In the genomic region with DNA sequence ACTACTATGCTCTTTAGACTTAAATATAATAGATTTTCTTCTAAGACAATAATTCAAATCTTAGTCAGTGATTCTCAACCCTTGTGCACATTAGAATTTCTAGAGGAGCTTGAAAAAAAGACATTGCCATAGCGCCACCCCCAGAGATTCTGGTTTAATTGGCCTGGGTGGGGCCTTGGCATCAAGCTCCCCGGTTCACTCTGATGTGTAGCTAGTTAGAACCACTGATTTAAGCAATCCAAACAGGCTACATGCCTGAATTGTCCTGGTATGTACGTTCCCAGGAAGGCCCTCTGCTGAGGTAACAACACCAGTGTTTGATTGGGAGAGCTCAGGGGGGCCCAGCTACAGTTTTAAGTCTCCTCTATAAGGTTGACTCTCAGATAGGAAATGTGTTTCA, we compare ENCODE assay signal across 10 cellular contexts. TPM values are rescaled to one million over a fixed set of nuclear protein-coding genes. Genes with fewer than 3 reads are reported as not detected.
A peak's percentile ranks its signal among the peaks of the same experiment; 100 is the strongest.
DNase-seq lines count a peak whose midpoint lies in the region; ATAC-seq and TF ChIP-seq lines count a peak whose summit lies in the region.
"Had no signal": no experiment of that assay in that cellular context is flagged by ENCODE, and none has a peak within 500 bp of the region (broad histone marks: within the 10 kb centered on the region; RNA-seq: fewer than 3 reads in every experiment).

No MANE protein-coding gene starts in this region.

- peak overlapping the region; percentile 97 for H3K27ac Mint-ChIP-seq in stimulated activated memory B cell treated with anti-CD40 and anti-IgM and Interleukin-4, amounts not matched to agents 10 μg/mL and 1 μg/mL and 100 μg/mL, for 72 hours

- no peaks in the 10 kb centered on the region for H3K27me3 ChIP-seq in testis

- H3K4me1 Mint-ChIP-seq in stimulated activated memory B cell treated with anti-CD40 and anti-IgM and Interleukin-4, amounts not matched to agents 10 μg/mL and 1 μg/mL and 100 μg/mL, for 72 hours, result peaks cover 31% of the 10 kb centered on the region

- peak overlapping the region; percentile 89 for H2AFZ ChIP-seq in OCI-LY7 (ENCODE audit: low read length)

- no TSS peak for BruUV-seq in OCI-LY7 (replicated peaks; lab: Mats Ljungman, UMichigan)

- H3K9me3 Mint-ChIP-seq in stimulated activated memory B cell treated with anti-CD40 and anti-IgM and Interleukin-4, amounts not matched to agents 10 μg/mL and 1 μg/mL and 100 μg/mL, for 72 hours, result no peaks in the 10 kb centered on the region
- H3K9me3 Mint-ChIP-seq: activated naive CD8-positive, alpha-beta T cell treated with anti-CD3 and anti-CD28 coated beads, Interleukin-2, amount 50 U/mL, for 24 hours had no signal

- H3K4me1 ChIP-seq in OCI-LY7 (ENCODE audit: insufficient read depth, low read length, poor library complexity, severe bottlenecking) (peaks cover 35% of the 10 kb centered on the region), testis (no peaks in the 10 kb centered on the region)

- H3K4me2 ChIP-seq in OCI-LY7 (ENCODE audit: low read length), result peak overlapping the region; percentile 72

- H3K4me3 ChIP-seq in OCI-LY7 (ENCODE audit: low read depth, low read length, poor library complexity, severe bottlenecking) (peak overlapping the region; percentile 73), fibroblast of pulmonary artery (replicated peaks; ENCODE audit: low read depth, low read length) (no peak overlapping the region), testis (no peak overlapping the region)

- H3K9me2 ChIP-seq in OCI-LY7 (ENCODE audit: insufficient read depth, low read length), result no peaks in the 10 kb centered on the region

- WGBS in testis, 2 donors, result 68 to 71% methylated on average over 3 of the region's 3 CpGs

- H3K27me3 Mint-ChIP-seq in stimulated activated memory B cell treated with anti-CD40 and anti-IgM and Interleukin-4, amounts not matched to agents 10 μg/mL and 1 μg/mL and 100 μg/mL, for 72 hours, result no peaks in the 10 kb centered on the region

- DNase-seq in OCI-LY7 (ENCODE audit: low spot score) (peak; percentile 44), fibroblast of pulmonary artery (ENCODE audit: low read depth) (peak; percentile 17), NCI-H146 (lab: John Stamatoyannopoulos, UW) (no peak), testis (no peak)
- DNase-seq in activated effector memory CD4-positive, alpha-beta T cell treated with Interleukin-2 at 50 U/mL for 16 hours, result no peak
- DNase-seq: activated naive CD8-positive, alpha-beta T cell treated with anti-CD3 and anti-CD28 coated beads, Interleukin-2, amount 50 U/mL, for 24 hours; EL had no signal

- intact Hi-C loops in OCI-LY7 (cut with micrococcal nuclease; ENCODE audit: unreplicated experiment) (loop anchor here (5.0 to 10.0 kb wide), 3 partner anchors 361 to 861 kb away; a partner anchor contains a TSS), testis (cut with DNase I; ENCODE audit: low total_unique reads) (no loop called here)

- no peaks in the 10 kb centered on the region; the same call in 1 of the 2 replicates for H3K36me3 ChIP-seq in OCI-LY7 (ENCODE audit: insufficient read depth, low read length)
- no peaks in the 10 kb centered on the region for H3K36me3 ChIP-seq in testis (ENCODE audit: low read depth, missing control alignments)

- H3K36me3 Mint-ChIP-seq in stimulated activated memory B cell treated with anti-CD40 and anti-IgM and Interleukin-4, amounts not matched to agents 10 μg/mL and 1 μg/mL and 100 μg/mL, for 72 hours, result no peaks in the 10 kb centered on the region

- POLR2A ChIA-PET in OCI-LY7 (lab: Charles Lee), result interaction anchor here (0.5 to 6.7 kb wide), 13 partner anchors 8 to 720 kb away, joined by 3 to 140 read pairs (median 5); a partner anchor contains a TSS

- H3K27ac ChIP-seq in OCI-LY7 (ENCODE audit: low read depth, low read length, poor library complexity, severe bottlenecking) (peak overlapping the region; percentile 38), testis (no peak overlapping the region)

- H3K4me3 Mint-ChIP-seq in stimulated activated memory B cell treated with anti-CD40 and anti-IgM and Interleukin-4, amounts not matched to agents 10 μg/mL and 1 μg/mL and 100 μg/mL, for 72 hours, result peak overlapping the region; percentile 92

- H3K9me3 ChIP-seq in OCI-LY7 (ENCODE audit: low read length) (peaks cover 2% of the 10 kb centered on the region; the same call in 1 of the 2 replicates), testis (no peaks in the 10 kb centered on the region)

- CTCF ChIA-PET in OCI-LY7 (lab: Charles Lee; ENCODE audit: unreplicated experiment), result interaction anchor here (0.5 to 0.8 kb wide), 2 partner anchors 17 to 80 kb away, joined by 3 read pairs; no protein-coding TSS in a partner anchor

- ATAC-seq in GM21528 (IDR thresholded peaks at IDR 0.05; ENCODE audit: low FRiP score, unreplicated experiment) (peak; percentile 0), HG03135 (IDR thresholded peaks at IDR 0.05; ENCODE audit: unreplicated experiment) (no peak)
- no peak for ATAC-seq in stimulated activated memory B cell treated with anti-CD40 and anti-IgM and Interleukin-4, amounts not matched to agents 10 μg/mL and 1 μg/mL and 100 μg/mL, for 72 hours
- ATAC-seq: activated naive CD8-positive, alpha-beta T cell treated with anti-CD3 and anti-CD28 coated beads, Interleukin-2, amount 50 U/mL, for 24 hours had no signal

- no peak for TF ChIP-seq POLR2A in testis (IDR thresholded peaks at IDR 0.05)

- H4K20me1 ChIP-seq in OCI-LY7 (ENCODE audit: insufficient read depth, low read length), result no peaks in the 10 kb centered on the region

- peaks cover 6% of the 10 kb centered on the region; the same call in 1 of the 2 replicates for H3K79me2 ChIP-seq in OCI-LY7 (ENCODE audit: insufficient read depth, low read depth, low read length)

- TF ChIP-seq CTCF in OCI-LY7 (conservative IDR thresholded peaks at IDR 0.05; ENCODE audit: low read length), result peak; percentile 69
- TF ChIP-seq CTCF in fibroblast of pulmonary artery (IDR thresholded peaks at IDR 0.05; ENCODE audit: low read length, missing control alignments), result no peak
- no peak for TF ChIP-seq CTCF in testis (IDR thresholded peaks at IDR 0.05)

RNA-seq across cellular contexts. Expression of a gene that starts 1.4 kb away (rescaled TPM):
- total RNA-seq in OCI-LY7 (2014; rRNA removed; shearing (Covaris generic)), result 6.2 and 11.7 TPM in 2 replicates
- total RNA-seq in OCI-LY7 (2022) (19.1 and 20.2 TPM in 2 replicates), testis (10 to 100 TPM in 1 of 2 donors, 1 to 10 TPM in 1; 7.1 to 14.6 TPM)
- polyA plus RNA-seq in testis (ENCODE audit: insufficient read depth, low read depth, low replicate concordance), result 7.9 TPM

RNA-seq across cellular contexts. Expression of a gene that starts 20.2 kb away (rescaled TPM):
- 25.8 and 29.1 TPM in 2 replicates for total RNA-seq in OCI-LY7 (2014; rRNA removed; shearing (Covaris generic))
- total RNA-seq in OCI-LY7 (2022), result 37.2 and 38.7 TPM in 2 replicates
- 10 to 100 TPM; 15.2 to 17.8 TPM for total RNA-seq in testis
- 30.2 TPM for polyA plus RNA-seq in testis (ENCODE audit: insufficient read depth, low read depth, low replicate concordance)

Comparison
In these comparisons a context has a peak if more than half of its experiments do, and no peak if none do; other contexts are left out.
1. DNase-seq: peak in OCI-LY7 (single experiment) and fibroblast of pulmonary artery (single experiment); none in activated effector memory CD4-positive, alpha-beta T cell treated with Interleukin-2 at 50 U/mL for 16 hours (single experiment), NCI-H146 (single experiment) and testis (single experiment).